ENCODE assay signal across 9 cellular contexts in genomic region chr22:22060200-22061084, GRCh38.
DNase-seq lines count a peak whose midpoint lies in the region; ATAC-seq and TF ChIP-seq lines count a peak whose summit lies in the region.
"Had no signal": no experiment of that assay in that cellular context is flagged by ENCODE, and none has a peak within 500 bp of the region (broad histone marks: within the 10 kb centered on the region; RNA-seq: fewer than 3 reads in every experiment).

No MANE protein-coding gene starts in this region.

- no peaks in the 10 kb centered on the region for H3K9me2 ChIP-seq in HCT116 (ENCODE audit: insufficient read depth)

- H3K27ac ChIP-seq in HCT116 (ENCODE audit: low read depth, low read length) = no peak overlapping the region
- H3K27ac ChIP-seq: SJSA1 had no signal

- TF ChIP-seq RAD21 in HCT116 (IDR thresholded peaks at IDR 0.05; ENCODE audit: low read depth) = peak; percentile 48; the same call in 1 of the 2 replicates

- RAD21 ChIA-PET in HCT116 (lab: Charles Lee; ENCODE audit: low non-redundant PET in 1 of 2, low total read pairs in 2 of 2, uncharacterized antibody in 2 of 2, unreplicated experiment in 2 of 2) = no interaction called here

- no peak overlapping the region for H3K4me2 ChIP-seq in HCT116 (ENCODE audit: low read length)

- CTCF ChIA-PET in HCT116 (lab: Charles Lee) = interaction anchor here (0.6 to 2.0 kb wide), 21 partner anchors 8 to 147 kb away, joined by 3 to 19 read pairs (median 3); no protein-coding TSS in a partner anchor

- TF ChIP-seq CTCF in HCT116 (IDR thresholded peaks at IDR 0.05 in 2 of 3, conservative IDR thresholded peaks at IDR 0.05 in 1 of 3; ENCODE audit: borderline replicate concordance in 1 of 3, insufficient read depth in 1 of 3, low read depth in 2 of 3, low read length in 2 of 3) = peak; percentile 45 to 95 (median 88); a peak in 5 of 6 replicates

- no peaks in the 10 kb centered on the region for H3K79me2 ChIP-seq in HCT116 (ENCODE audit: insufficient read depth, low read length)

- BruUV-seq in HCT116 (replicated peaks; lab: Mats Ljungman, UMichigan) = no TSS peak

- intact Hi-C loops in HCT116 (cut with micrococcal nuclease) = no loop called here

- ATAC-seq in HCT116 (peak; percentile 99), GM21390 (IDR thresholded peaks at IDR 0.05; ENCODE audit: unreplicated experiment) (no peak)

- in situ Hi-C loops in SK-MEL-5 (cut with HindIII; ENCODE audit: low pct_unique_long_range_greater_than_20kb, low sequenced_read_pairs) = no loop called here

- H3K4me3 ChIP-seq in HCT116 (replicated peaks in 1 of 2; ENCODE audit: low read depth in 1 of 2, low read length in 2 of 2) = no peak overlapping the region
- H3K4me3 ChIP-seq: SJSA1 had no signal

- H3K9ac ChIP-seq in HCT116 (ENCODE audit: low read length) = no peak overlapping the region

- POLR2A ChIA-PET in HCT116 (lab: Charles Lee) = no interaction called here

- no peaks in the 10 kb centered on the region; a peak in 1 of 4 replicates for H3K4me1 ChIP-seq in HCT116 (ENCODE audit: control insufficient read depth in 1 of 2, insufficient read depth in 2 of 2, low read length in 2 of 2)
- H3K4me1 ChIP-seq: SJSA1 had no signal

- TF ChIP-seq POLR2A in HCT116 (IDR thresholded peaks at IDR 0.05; ENCODE audit: borderline replicate concordance, extremely low read depth, insufficient read depth, insufficient read length) = no peak

- no peaks in the 10 kb centered on the region for H3K36me3 ChIP-seq in HCT116 (ENCODE audit: control insufficient read depth in 1 of 2, insufficient read depth in 2 of 2, low read length in 2 of 2)
- H3K36me3 ChIP-seq: SJSA1 had no signal

- no peak overlapping the region for H2AFZ ChIP-seq in HCT116 (ENCODE audit: low read depth, low read length, poor library complexity, severe bottlenecking)

- DNase-seq in COLO668 (lab: John Stamatoyannopoulos, UW; ENCODE audit: unreplicated experiment) (peak; percentile 54), HCT116 (ENCODE audit: low read depth, low spot score) (peak; percentile 22), SK-MEL-5 (ENCODE audit: low read depth, low spot score) (peak; percentile 71), astrocyte of the hippocampus (ENCODE audit: low read depth, low spot score) (peak; percentile 31), islet precursor cell (peak; percentile 80), OCI-M2 (lab: John Stamatoyannopoulos, UW; ENCODE audit: unreplicated experiment) (no peak)
- peak; percentile 55 for DNase-seq in stimulated activated CD4-positive, alpha-beta T cell treated with anti-CD3 and anti-CD28 coated beads, Interleukin-4, amount 100 ng/mL, for 1 hour

- peaks cover 8% of the 10 kb centered on the region; the same call in 1 of the 2 replicates for H3K27me3 ChIP-seq in HCT116 (ENCODE audit: insufficient read depth, low read length)

- H3K9me3 ChIP-seq in HCT116 (ENCODE audit: control insufficient read depth in 1 of 2, insufficient read depth in 1 of 2, low read depth in 1 of 2, low read length in 2 of 2) = no peaks in the 10 kb centered on the region
- H3K9me3 ChIP-seq: SJSA1 had no signal

- no peaks in the 10 kb centered on the region for H4K20me1 ChIP-seq in HCT116 (ENCODE audit: insufficient read depth)

TF ChIP-seq in HCT116, 20 proteins besides CTCF, POLR2A, EP300 and RAD21:
- no peak for TF ChIP-seq ELF1 (IDR thresholded peaks at IDR 0.05; ENCODE audit: borderline replicate concordance, low read depth)
- TF ChIP-seq YY1 (IDR thresholded peaks at IDR 0.05; ENCODE audit: extremely low read depth, insufficient replicate concordance, low read depth, low read length) = no peak
- TF ChIP-seq FOSL1 (IDR thresholded peaks at IDR 0.05; ENCODE audit: low read depth) = no peak
- no peak for TF ChIP-seq ZNF274 (IDR thresholded peaks at IDR 0.05; ENCODE audit: low read depth, low read length)
